In the genomic region with DNA sequence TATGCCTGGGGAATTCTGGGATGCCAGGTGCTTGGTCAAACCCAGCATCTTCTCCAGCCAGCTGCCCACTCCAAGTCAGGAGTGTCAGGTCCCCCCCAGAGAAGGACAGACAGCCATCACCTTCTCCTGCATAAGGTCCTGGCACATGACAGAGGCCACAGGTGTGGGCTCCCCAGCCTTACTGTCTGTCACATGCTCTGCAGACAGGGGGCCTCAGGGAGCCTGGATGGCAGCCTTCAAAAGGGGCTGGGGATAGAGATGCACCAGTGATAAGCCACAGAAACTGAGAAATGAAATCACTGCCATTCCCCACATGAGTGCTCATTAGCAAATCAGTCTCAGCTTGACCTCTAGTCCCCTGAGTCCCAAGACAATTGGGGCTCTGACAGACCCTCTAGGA, we compare ENCODE assay signal across 1 cellular context.
TF ChIP-seq lines count a peak whose summit lies in the region.

No MANE protein-coding gene starts in this region.

TF ChIP-seq in H1, 55 proteins besides CTCF, POLR2A, EP300 and RAD21:
- no peak for TF ChIP-seq ZNF274 (IDR thresholded peaks at IDR 0.05; ENCODE audit: borderline replicate concordance, extremely low read depth, low read length)
- no peak for TF ChIP-seq SIX5 (IDR thresholded peaks at IDR 0.05; ENCODE audit: low read depth, low read length)
- TF ChIP-seq, protein P1, sequence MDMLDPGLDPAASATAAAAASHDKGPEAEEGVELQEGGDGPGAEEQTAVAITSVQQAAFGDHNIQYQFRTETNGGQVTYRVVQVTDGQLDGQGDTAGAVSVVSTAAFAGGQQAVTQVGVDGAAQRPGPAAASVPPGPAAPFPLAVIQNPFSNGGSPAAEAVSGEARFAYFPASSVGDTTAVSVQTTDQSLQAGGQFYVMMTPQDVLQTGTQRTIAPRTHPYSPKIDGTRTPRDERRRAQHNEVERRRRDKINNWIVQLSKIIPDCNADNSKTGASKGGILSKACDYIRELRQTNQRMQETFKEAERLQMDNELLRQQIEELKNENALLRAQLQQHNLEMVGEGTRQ (IDR thresholded peaks at IDR 0.05; ENCODE audit: low read length) = 0 out of 2 replicates have a peak, but pooled peaks have one; percentile 26
- TF ChIP-seq, protein P2, sequence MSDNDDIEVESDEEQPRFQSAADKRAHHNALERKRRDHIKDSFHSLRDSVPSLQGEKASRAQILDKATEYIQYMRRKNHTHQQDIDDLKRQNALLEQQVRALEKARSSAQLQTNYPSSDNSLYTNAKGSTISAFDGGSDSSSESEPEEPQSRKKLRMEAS (IDR thresholded peaks at IDR 0.05) = 0 out of 2 replicates have a peak, but pooled peaks have one; percentile 19
